9 cellular contexts compared by ENCODE assay signal in the genomic region with DNA sequence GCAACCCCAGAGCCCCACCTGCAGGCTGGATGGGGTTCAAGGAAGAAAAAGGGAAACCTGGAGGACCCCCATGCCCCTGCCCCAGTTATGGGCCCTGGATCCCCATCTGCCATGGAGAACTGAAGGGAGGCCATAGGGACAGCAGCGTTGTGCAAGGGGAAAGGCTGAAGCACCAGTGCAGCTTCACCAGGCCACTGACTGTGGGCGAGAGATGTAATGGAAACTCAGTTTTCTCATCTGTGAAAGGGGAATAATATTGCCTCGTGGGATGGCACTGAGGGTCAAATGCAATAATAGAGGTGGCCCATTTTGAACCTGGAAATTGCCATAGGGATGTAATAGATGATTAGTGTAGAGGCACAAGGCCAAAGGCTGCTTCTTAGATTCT. TPM values are rescaled to one million over a fixed set of nuclear protein-coding genes. Genes with fewer than 3 reads are reported as not detected.
A peak's percentile ranks its signal among the peaks of the same experiment; 100 is the strongest.
DNase-seq lines count a peak whose midpoint lies in the region; ATAC-seq and TF ChIP-seq lines count a peak whose summit lies in the region.
"Had no signal": no experiment of that assay in that cellular context is flagged by ENCODE, and none has a peak within 500 bp of the region (broad histone marks: within the 10 kb centered on the region; RNA-seq: fewer than 3 reads in every experiment).

No MANE protein-coding gene starts in this region.

- no peaks in the 10 kb centered on the region for H3K27me3 Mint-ChIP-seq in activated CD4-positive, alpha-beta T cell treated with anti-CD3 and anti-CD28 coated beads, Interleukin-2, amount 10 ng/mL, durations not matched to agents 24 days and 14 days

- H3K36me3 ChIP-seq in cardiac muscle cell = no peaks in the 10 kb centered on the region
- H3K36me3 ChIP-seq in lower lobe of right lung = peaks cover 5% of the 10 kb centered on the region
- peaks cover 0 to 5% (median under 1%) of the 10 kb centered on the region in 4 donors for H3K36me3 ChIP-seq in upper lobe of left lung

- WGBS in upper lobe of left lung, 2 donors = 56 to 89% methylated on average over 3 of the region's 3 CpGs

- H3K4me1 ChIP-seq in cardiac muscle cell (ENCODE audit: low read depth) (peaks cover 24% of the 10 kb centered on the region), lower lobe of right lung (peaks cover 68% of the 10 kb centered on the region), upper lobe of left lung (peaks cover 17 to 56% (median 35%) of the 10 kb centered on the region in 4 donors)

- H3K4me3 ChIP-seq in cardiac muscle cell = no peak overlapping the region
- H3K4me3 ChIP-seq in lower lobe of right lung = peak overlapping the region; percentile 46
- peak overlapping the region in 2 of 4 donors; percentile 20 to 33 for H3K4me3 ChIP-seq in upper lobe of left lung

- TF ChIP-seq POLR2A in upper lobe of left lung (IDR thresholded peaks at IDR 0.05) = no peak

- no peaks in the 10 kb centered on the region for H3K9me3 Mint-ChIP-seq in activated CD4-positive, alpha-beta T cell treated with anti-CD3 and anti-CD28 coated beads, Interleukin-2, amount 10 ng/mL, durations not matched to agents 24 days and 14 days

- H3K9me3 ChIP-seq in cardiac muscle cell (ENCODE audit: low read depth) (no peaks in the 10 kb centered on the region), lower lobe of right lung (no peaks in the 10 kb centered on the region), upper lobe of left lung (no peaks in the 10 kb centered on the region)

- peak overlapping the region; percentile 98 for H3K27ac ChIP-seq in cardiac muscle cell
- peak overlapping the region; percentile 95 for H3K27ac ChIP-seq in lower lobe of right lung
- H3K27ac ChIP-seq in upper lobe of left lung = peak overlapping the region; percentile 89 to 95 (median 94)

- intact Hi-C loops in cardiac septum (cut with DNase I) (no loop called here), lower lobe of right lung (cut with DNase I) (no loop called here)
- intact Hi-C loops in activated CD4-positive, alpha-beta T cell treated with anti-CD3 and anti-CD28 coated beads, Interleukin-2, amount 10 ng/mL, durations not matched to agents 24 days and 14 days (cut with micrococcal nuclease) = loop anchor here (1.0 to 10.0 kb wide), 9 partner anchors 9 to 1504 kb away; partner anchors contain the start of genes PRR11, SKA2, SUPT4H1 and VEZF1

- H3K27me3 ChIP-seq in cardiac muscle cell = no peaks in the 10 kb centered on the region
- peaks cover 5% of the 10 kb centered on the region for H3K27me3 ChIP-seq in lower lobe of right lung (ENCODE audit: low read depth)
- no peaks in the 10 kb centered on the region for H3K27me3 ChIP-seq in upper lobe of left lung

- ATAC-seq in lower lobe of right lung (peak; percentile 22 to 25), upper lobe of left lung (ENCODE audit: low FRiP score in 2 of 2) (peak; percentile 3 to 28), HG02852 (IDR thresholded peaks at IDR 0.05; ENCODE audit: unreplicated experiment) (no peak)

- DNase-seq in cardiac muscle cell (ENCODE audit: low read depth in 1 of 2, low spot score in 1 of 2) (peak in 1 of 2 donors; percentile 21), cardiac septum (ENCODE audit: low spot score) (no peak), lower lobe of right lung (no peak), upper lobe of left lung (no peak), NCI-H2029 treated with DMSO at 0.1 percent for 48 hours (lab: John Stamatoyannopoulos, UW) (no peak), NCI-H345 treated with DMSO at 0.1 percent for 48 hours (lab: John Stamatoyannopoulos, UW; ENCODE audit: unreplicated experiment) (no peak)
- DNase-seq in activated CD4-positive, alpha-beta T cell treated with anti-CD3 and anti-CD28 coated beads, Interleukin-2, amount 10 ng/mL, durations not matched to agents 24 days and 14 days = no peak

- TF ChIP-seq CTCF in cardiac muscle cell (IDR thresholded peaks at IDR 0.05; ENCODE audit: low read depth, low read length) = no peak
- no peak for TF ChIP-seq CTCF in lower lobe of right lung (IDR thresholded peaks at IDR 0.05)
- no peak for TF ChIP-seq CTCF in upper lobe of left lung (IDR thresholded peaks at IDR 0.05)

- peaks cover 66% of the 10 kb centered on the region for H3K4me1 Mint-ChIP-seq in activated CD4-positive, alpha-beta T cell treated with anti-CD3 and anti-CD28 coated beads, Interleukin-2, amount 10 ng/mL, durations not matched to agents 24 days and 14 days

- peaks cover 45% of the 10 kb centered on the region for H3K36me3 Mint-ChIP-seq in activated CD4-positive, alpha-beta T cell treated with anti-CD3 and anti-CD28 coated beads, Interleukin-2, amount 10 ng/mL, durations not matched to agents 24 days and 14 days (ENCODE audit: low read depth)

- H3K4me3 Mint-ChIP-seq in activated CD4-positive, alpha-beta T cell treated with anti-CD3 and anti-CD28 coated beads, Interleukin-2, amount 10 ng/mL, durations not matched to agents 24 days and 14 days = peak overlapping the region; percentile 91

- peak overlapping the region; percentile 100 for H3K27ac Mint-ChIP-seq in activated CD4-positive, alpha-beta T cell treated with anti-CD3 and anti-CD28 coated beads, Interleukin-2, amount 10 ng/mL, durations not matched to agents 24 days and 14 days

- no peak for TF ChIP-seq EP300 in upper lobe of left lung (IDR thresholded peaks at IDR 0.05)

RNA-seq across cellular contexts. Expression of gene TSPOAP1, which starts 9.9 kb away (rescaled TPM):
- total RNA-seq in cardiac muscle cell (45.1 and 92.1 TPM in 2 replicates), cardiac septum (10.7 TPM), lower lobe of right lung (20.2 TPM), upper lobe of left lung (10 to 100 TPM; 14.0 to 50.3 (median 24.1) TPM)
- 77.5 and 85.3 TPM in 2 replicates for polyA plus RNA-seq in cardiac muscle cell
- total RNA-seq in activated CD4-positive, alpha-beta T cell treated with anti-CD3 and anti-CD28 coated beads, Interleukin-2, amount 10 ng/mL, durations not matched to agents 24 days and 14 days = 22.6 and 23.6 TPM in 2 replicates

RNA-seq across cellular contexts. Expression of gene SUPT4H1, which starts 13.6 kb away (rescaled TPM):
- total RNA-seq in cardiac muscle cell (94.6 and 152 TPM in 2 replicates), cardiac septum (49.4 TPM), lower lobe of right lung (82.4 TPM), upper lobe of left lung (10 to 100 TPM; 22.0 to 80.5 (median 40.4) TPM)
- 97.9 and 102 TPM in 2 replicates for polyA plus RNA-seq in cardiac muscle cell
- 139 and 143 TPM in 2 replicates for total RNA-seq in activated CD4-positive, alpha-beta T cell treated with anti-CD3 and anti-CD28 coated beads, Interleukin-2, amount 10 ng/mL, durations not matched to agents 24 days and 14 days

RNA-seq across cellular contexts. Expression of gene MPO, which starts 57.7 kb away (rescaled TPM):
- not detected in 2 replicates for total RNA-seq in cardiac muscle cell
- not detected in 2 replicates for polyA plus RNA-seq in cardiac muscle cell
- 0.94 TPM for total RNA-seq in cardiac septum
- not detected in 2 replicates for total RNA-seq in activated CD4-positive, alpha-beta T cell treated with anti-CD3 and anti-CD28 coated beads, Interleukin-2, amount 10 ng/mL, durations not matched to agents 24 days and 14 days
- 1.1 TPM for total RNA-seq in lower lobe of right lung
- total RNA-seq in upper lobe of left lung = 1 to 10 TPM in 4 of 6 donors, under 1 TPM in 2; 0.71 to 4.6 (median 1.0) TPM
- total RNA-seq: HT1080 had no signal
